ENCODE assay signal across 21 cellular contexts in genomic region chr10:104485632-104486031, GRCh38.
DNase-seq lines count a peak whose midpoint lies in the region; ATAC-seq, FAIRE-seq and TF ChIP-seq lines count a peak whose summit lies in the region.
"Had no signal": no experiment of that assay in that cellular context is flagged by ENCODE, and none has a peak within 500 bp of the region (broad histone marks: within the 10 kb centered on the region; RNA-seq: fewer than 3 reads in every experiment).

No MANE protein-coding gene starts in this region.

- peaks cover 8% of the 10 kb centered on the region for H3K4me1 Mint-ChIP-seq in glutamatergic neuron (ENCODE audit: low read depth, unreplicated experiment)
- H3K4me1 Mint-ChIP-seq: activated CD4-positive, alpha-beta T cell treated with anti-CD3 and anti-CD28 coated beads, Interleukin-2, amount 10 ng/mL, durations not matched to agents 7 days and 5 days had no signal

- no TSS peak for BruUV-seq in OCI-LY7 (replicated peaks; lab: Mats Ljungman, UMichigan)

- no peak for TF ChIP-seq POLR2A in A549 (IDR thresholded peaks at IDR 0.05; ENCODE audit: low read length)

- peak; percentile 58 to 71; a peak in 3 of 6 replicates for ATAC-seq in A549
- ATAC-seq in HG03045 (IDR thresholded peaks at IDR 0.05; ENCODE audit: unreplicated experiment) = no peak
- ATAC-seq: esophagus mucosa, SK-N-SH treated with all-trans-retinoic acid at 6 μM for 48 hours had no signal

- H3K27ac ChIP-seq in A549 (no peak overlapping the region), OCI-LY7 (ENCODE audit: low read depth, low read length, poor library complexity, severe bottlenecking) (no peak overlapping the region)
- H3K27ac ChIP-seq: Peyer's patch, right atrium auricular region, vagina had no signal

- no peak overlapping the region for H3K27ac Mint-ChIP-seq in glutamatergic neuron (ENCODE audit: unreplicated experiment)
- H3K27ac Mint-ChIP-seq: activated CD4-positive, alpha-beta T cell treated with anti-CD3 and anti-CD28 coated beads, Interleukin-2, amount 10 ng/mL, durations not matched to agents 7 days and 5 days; activated naive CD4-positive, alpha-beta T cell treated with anti-CD3 and anti-CD28 coated beads for 36 hours had no signal

- no peaks in the 10 kb centered on the region for H3K9me3 ChIP-seq in A549
- no peaks in the 10 kb centered on the region for H3K9me3 ChIP-seq in OCI-LY7 (ENCODE audit: low read length)
- H3K9me3 ChIP-seq: Peyer's patch, right atrium auricular region, vagina had no signal

- H3K4me2 ChIP-seq in A549 = no peak overlapping the region
- no peak overlapping the region for H3K4me2 ChIP-seq in OCI-LY7 (ENCODE audit: low read length)

- TF ChIP-seq EP300 in A549 (IDR thresholded peaks at IDR 0.05) = no peak

- FAIRE-seq in A549 (lab: Jason Lieb, UNC) = no peak
- FAIRE-seq: kidney had no signal

- H3K9me2 ChIP-seq in OCI-LY7 (ENCODE audit: insufficient read depth, low read length) = no peaks in the 10 kb centered on the region

- intact Hi-C loops in OCI-LY7 (cut with micrococcal nuclease; ENCODE audit: unreplicated experiment) = no loop called here

- WGBS in A549 (ENCODE audit: missing lambda C conversion rate) = 21% methylated on average over 3 of the region's 3 CpGs

- no peak overlapping the region for H2AFZ ChIP-seq in OCI-LY7 (ENCODE audit: low read length)

- POLR2A ChIA-PET in A549 (lab: Yijun Ruan, JAX) (no interaction called here), OCI-LY7 (lab: Charles Lee) (no interaction called here)

- TF ChIP-seq RAD21 in A549 (conservative IDR thresholded peaks at IDR 0.05 in 1 of 2, IDR thresholded peaks at IDR 0.05 in 1 of 2) = no peak

- TF ChIP-seq CTCF in A549 (IDR thresholded peaks at IDR 0.05) (no peak), GM12875 (IDR thresholded peaks at IDR 0.05; ENCODE audit: borderline replicate concordance, insufficient read depth, low read depth, low read length) (peak; percentile 34; the same call in 1 of the 2 replicates), OCI-LY7 (conservative IDR thresholded peaks at IDR 0.05; ENCODE audit: low read length) (peak; percentile 53), glutamatergic neuron (IDR thresholded peaks at IDR 0.05; ENCODE audit: partially characterized antibody, unreplicated experiment) (peak; percentile 39)

- no peak overlapping the region for H3K4me3 Mint-ChIP-seq in glutamatergic neuron (ENCODE audit: unreplicated experiment)
- H3K4me3 Mint-ChIP-seq: activated CD4-positive, alpha-beta T cell treated with anti-CD3 and anti-CD28 coated beads, Interleukin-2, amount 10 ng/mL, durations not matched to agents 7 days and 5 days; activated naive CD4-positive, alpha-beta T cell treated with anti-CD3 and anti-CD28 coated beads for 36 hours had no signal

- H4K20me1 ChIP-seq in OCI-LY7 (ENCODE audit: insufficient read depth, low read length) = no peaks in the 10 kb centered on the region

- H3K27me3 Mint-ChIP-seq in glutamatergic neuron (ENCODE audit: unreplicated experiment) = peaks cover 2% of the 10 kb centered on the region

- no peaks in the 10 kb centered on the region for H3K79me2 ChIP-seq in OCI-LY7 (ENCODE audit: insufficient read depth, low read depth, low read length)

- H3K36me3 Mint-ChIP-seq in glutamatergic neuron (ENCODE audit: unreplicated experiment) = no peaks in the 10 kb centered on the region

- H3K36me3 ChIP-seq in OCI-LY7 (ENCODE audit: insufficient read depth, low read length) = no peaks in the 10 kb centered on the region
- H3K36me3 ChIP-seq: Peyer's patch, right atrium auricular region, vagina had no signal

- no peaks in the 10 kb centered on the region for H3K9me3 Mint-ChIP-seq in glutamatergic neuron (ENCODE audit: unreplicated experiment)
- H3K9me3 Mint-ChIP-seq: activated CD4-positive, alpha-beta T cell treated with anti-CD3 and anti-CD28 coated beads, Interleukin-2, amount 10 ng/mL, durations not matched to agents 7 days and 5 days; activated naive CD4-positive, alpha-beta T cell treated with anti-CD3 and anti-CD28 coated beads for 36 hours had no signal

- DNase-seq in A549 (ENCODE audit: low read depth in 1 of 2, low spot score in 1 of 2) = peak; percentile 12 to 15
- DNase-seq in OCI-LY7 (ENCODE audit: low spot score) = no peak
- no peak for DNase-seq in glutamatergic neuron
- no peak for DNase-seq in COR-L47 (lab: John Stamatoyannopoulos, UW)
- no peak for DNase-seq in NCI-H345 treated with DMSO at 0.1 percent for 48 hours (lab: John Stamatoyannopoulos, UW; ENCODE audit: unreplicated experiment)
- no peak for DNase-seq in putamen (ENCODE audit: low spot score)
- DNase-seq: activated CD4-positive, alpha-beta T cell treated with anti-CD3 and anti-CD28 coated beads, Interleukin-2, amount 10 ng/mL, durations not matched to agents 7 days and 5 days; activated naive CD4-positive, alpha-beta T cell treated with anti-CD3 and anti-CD28 coated beads for 36 hours; dermis blood vessel endothelial cell; head of caudate nucleus; kidney; NCI-H2081; NCI-H526 treated with DMSO at 0.1 percent for 48 hours; Peyer's patch; stimulated activated CD4-positive, alpha-beta T cell treated with anti-CD3 and anti-CD28 coated beads, Interleukin-1b, Interleukin-23, amount 100 ng/mL, for 48 hours had no signal

- H3K4me1 ChIP-seq in A549 (no peaks in the 10 kb centered on the region), OCI-LY7 (ENCODE audit: insufficient read depth, low read length, poor library complexity, severe bottlenecking) (no peaks in the 10 kb centered on the region)
- H3K4me1 ChIP-seq: Peyer's patch had no signal

- no peak overlapping the region for H3K4me3 ChIP-seq in A549
- no peak overlapping the region for H3K4me3 ChIP-seq in GM12875 (ENCODE audit: low read depth, low read length)
- no peak overlapping the region for H3K4me3 ChIP-seq in OCI-LY7 (ENCODE audit: low read depth, low read length, poor library complexity, severe bottlenecking)
- H3K4me3 ChIP-seq: Peyer's patch, right atrium auricular region, vagina had no signal

- CTCF ChIA-PET in A549 (lab: Yijun Ruan, JAX) = no interaction called here
- CTCF ChIA-PET in OCI-LY7 (lab: Charles Lee; ENCODE audit: unreplicated experiment) = no interaction called here

TF ChIP-seq in A549, 52 proteins besides CTCF, POLR2A, EP300 and RAD21:
- no peak for TF ChIP-seq NPAS2 (CRISPR knock-in tag; IDR thresholded peaks at IDR 0.05; ENCODE audit: borderline replicate concordance)
- TF ChIP-seq CBX2 (IDR thresholded peaks at IDR 0.05; ENCODE audit: borderline replicate concordance, low read depth) = no peak
- no peak for TF ChIP-seq ZSCAN20 (CRISPR knock-in tag; IDR thresholded peaks at IDR 0.05)
- no peak for TF ChIP-seq ELK1 (IDR thresholded peaks at IDR 0.05; ENCODE audit: low read depth, low read length)
- no peak for TF ChIP-seq KDM1A (IDR thresholded peaks at IDR 0.05; ENCODE audit: low read depth)
- TF ChIP-seq SMC3 (IDR thresholded peaks at IDR 0.05) = no peak
- TF ChIP-seq BHLHE40 (IDR thresholded peaks at IDR 0.05; ENCODE audit: low read depth, low read length) = no peak
- TF ChIP-seq CHD2 (IDR thresholded peaks at IDR 0.05; ENCODE audit: low read length, partially characterized antibody) = no peak
- no peak for TF ChIP-seq GATA3 (IDR thresholded peaks at IDR 0.05; ENCODE audit: borderline replicate concordance)
- TF ChIP-seq PHF8 (IDR thresholded peaks at IDR 0.05; ENCODE audit: borderline replicate concordance, low read depth) = no peak
- TF ChIP-seq ATOH8 (CRISPR knock-in tag; IDR thresholded peaks at IDR 0.05; ENCODE audit: low read depth) = no peak
- TF ChIP-seq HEYL (CRISPR knock-in tag; IDR thresholded peaks at IDR 0.05) = no peak
- TF ChIP-seq JUN (IDR thresholded peaks at IDR 0.05) = no peak
- TF ChIP-seq MAZ (IDR thresholded peaks at IDR 0.05; ENCODE audit: borderline replicate concordance, low read depth, low read length) = no peak
- no peak for TF ChIP-seq HOXB13 (CRISPR knock-in tag; IDR thresholded peaks at IDR 0.05; ENCODE audit: low read depth)
- no peak for TF ChIP-seq NFE2L2 (conservative IDR thresholded peaks at IDR 0.05; ENCODE audit: low read length)
- no peak for TF ChIP-seq CBX8 (IDR thresholded peaks at IDR 0.05)
- no peak for TF ChIP-seq JUNB (IDR thresholded peaks at IDR 0.05)
- no peak for TF ChIP-seq TP53 (CRISPR knock-in tag; IDR thresholded peaks at IDR 0.05)
TF ChIP-seq in A549: peak in this region for 0.

Comparison
In these comparisons a context has a peak if more than half of its experiments do, and no peak if none do; other contexts are left out.
1. DNase-seq: peak in A549 (2 of 2); none in OCI-LY7 (single experiment), glutamatergic neuron (single experiment), COR-L47 (single experiment), NCI-H345 treated with DMSO at 0.1 percent for 48 hours (single experiment) and putamen (single experiment).